23 cellular contexts compared by ENCODE assay signal in the genomic region with DNA sequence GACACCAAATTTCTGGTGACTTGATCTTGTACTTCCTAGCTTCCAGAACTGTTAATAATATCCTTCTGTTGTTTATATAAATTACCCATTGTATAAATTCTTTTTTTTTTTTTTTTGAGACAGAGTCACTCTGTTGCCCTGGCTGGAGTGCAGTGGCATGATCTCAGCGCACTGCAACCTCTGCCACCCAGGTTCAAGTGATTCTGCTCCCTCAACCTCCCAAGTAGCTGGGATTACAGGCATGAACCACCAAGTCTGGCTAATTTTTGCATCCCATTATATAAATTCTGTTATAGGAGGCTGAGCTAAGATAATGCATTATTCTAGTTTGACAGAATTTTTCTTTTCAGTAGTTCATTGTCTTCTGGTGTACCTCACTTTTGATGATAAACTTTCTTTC.
A peak's percentile ranks its signal among the peaks of the same experiment; 100 is the strongest.
DNase-seq lines count a peak whose midpoint lies in the region; ATAC-seq and TF ChIP-seq lines count a peak whose summit lies in the region.
"Had no signal": no experiment of that assay in that cellular context is flagged by ENCODE, and none has a peak within 500 bp of the region (broad histone marks: within the 10 kb centered on the region; RNA-seq: fewer than 3 reads in every experiment).

No MANE protein-coding gene starts in this region.

- no peak overlapping the region for H3K23ac ChIP-seq in IMR-90 (ENCODE audit: low read depth, low read length)

- dilution Hi-C loops in IMR-90 (cut with HindIII; ENCODE audit: low sequenced_read_pairs, unreplicated experiment) = no loop called here

- H3K4ac ChIP-seq in IMR-90 (ENCODE audit: low read depth, low read length) = peak overlapping the region; percentile 50; the same call in 1 of the 2 replicates

- no peaks in the 10 kb centered on the region for H3K79me1 ChIP-seq in IMR-90 (ENCODE audit: low read depth in 1 of 2, low read length in 2 of 2)

- no peaks in the 10 kb centered on the region for H3K36me3 ChIP-seq in ACC112 (ENCODE audit: insufficient read depth, low read length)
- H3K36me3 ChIP-seq in IMR-90 (ENCODE audit: control insufficient read depth, insufficient read depth, low read length) = no peaks in the 10 kb centered on the region
- H3K36me3 ChIP-seq in SJSA1 = no peaks in the 10 kb centered on the region
- no peaks in the 10 kb centered on the region for H3K36me3 ChIP-seq in right atrium auricular region
- H3K36me3 ChIP-seq: BE2C; BLaER1 treated with 17β-estradiol and CSF1 and Interleukin-3, amounts not matched to agents 10 nM and 100 nM had no signal

- whole genome bisulfite sequencing in IMR-90 (ENCODE audit: extremely low coverage in 2 of 2, insufficient read length in 1 of 2), 2 experiments = no CpG with 5 or more reads among the region's 1 CpG

- TF ChIP-seq POLR2A in IMR-90 (IDR thresholded peaks at IDR 0.05; ENCODE audit: low read depth, low read length) = no peak

- H2AK9ac ChIP-seq in IMR-90 (replicated peaks; ENCODE audit: low read depth, low read length, poor library complexity) = no peak overlapping the region

- no peaks in the 10 kb centered on the region for H3K4me1 Mint-ChIP-seq in memory B cell
- H3K4me1 Mint-ChIP-seq: CD8-positive, alpha-beta memory T cell had no signal

- in situ Hi-C loops in IMR-90 (cut with MboI; ENCODE audit: low sequenced_read_pairs) = no loop called here

- H2BK5ac ChIP-seq in IMR-90 (ENCODE audit: low read depth, low read length, poor library complexity, severe bottlenecking) = no peak overlapping the region

- H3K56ac ChIP-seq in IMR-90 (ENCODE audit: extremely low read depth, insufficient read depth, low read length) = no peak overlapping the region

- POLR2A ChIA-PET in IMR-90 (lab: Charles Lee; ENCODE audit: unreplicated experiment) = interaction anchor here (0.6 kb wide), 1 partner anchor 457 kb away, joined by 4 read pairs; no protein-coding TSS in a partner anchor

- H3K9me3 ChIP-seq in IMR-90 (ENCODE audit: control insufficient read depth, insufficient read depth, low read length) = no peaks in the 10 kb centered on the region
- H3K9me3 ChIP-seq in SJSA1 (replicated peaks) = no peaks in the 10 kb centered on the region; the same call in 1 of the 2 replicates
- H3K9me3 ChIP-seq in right atrium auricular region = no peaks in the 10 kb centered on the region
- H3K9me3 ChIP-seq: BE2C had no signal

- no peaks in the 10 kb centered on the region for H4K20me1 ChIP-seq in IMR-90 (ENCODE audit: insufficient read depth, low read length)
- H4K20me1 ChIP-seq: BLaER1 treated with 17β-estradiol and CSF1 and Interleukin-3, amounts not matched to agents 10 nM and 100 nM had no signal

- H3K4me1 ChIP-seq in ACC112 (ENCODE audit: control insufficient read depth, insufficient read depth, low read length, unreplicated experiment) (peaks cover 18% of the 10 kb centered on the region), IMR-90 (ENCODE audit: control insufficient read depth, insufficient read depth, low read length) (peaks cover 2% of the 10 kb centered on the region), SJSA1 (replicated peaks) (peaks cover 29% of the 10 kb centered on the region), right atrium auricular region (no peaks in the 10 kb centered on the region)
- H3K4me1 ChIP-seq: BE2C had no signal

- intact Hi-C loops in IMR-90 (cut with micrococcal nuclease) = no loop called here

- H3K14ac ChIP-seq in IMR-90 (replicated peaks; ENCODE audit: low read depth, low read length) = no peak overlapping the region

- no peak overlapping the region for H3K4me3 ChIP-seq in ACC112 (ENCODE audit: low read depth, low read length)
- no peak overlapping the region for H3K4me3 ChIP-seq in IMR-90 (ENCODE audit: insufficient read depth, low read depth, low read length)
- H3K4me3 ChIP-seq in SJSA1 = no peak overlapping the region
- no peak overlapping the region for H3K4me3 ChIP-seq in right atrium auricular region
- H3K4me3 ChIP-seq: BLaER1 treated with 17β-estradiol and CSF1 and Interleukin-3, amounts not matched to agents 10 nM and 100 nM; GM12878; GM23248 had no signal

- H3K9me3 Mint-ChIP-seq in memory B cell = peaks cover 6% of the 10 kb centered on the region
- H3K9me3 Mint-ChIP-seq: CD4-positive, alpha-beta T cell had no signal

- TF ChIP-seq CTCF in IMR-90 (conservative IDR thresholded peaks at IDR 0.05; ENCODE audit: low read depth, low read length) = no peak
- TF ChIP-seq CTCF in omental fat pad (IDR thresholded peaks at IDR 0.05) = no peak
- TF ChIP-seq CTCF in right atrium auricular region (IDR thresholded peaks at IDR 0.05) = no peak

- H3K36me3 Mint-ChIP-seq in memory B cell = no peaks in the 10 kb centered on the region
- H3K36me3 Mint-ChIP-seq: CD14-positive monocyte had no signal

- no TSS peak for BruUV-seq in IMR-90 (replicated peaks; lab: Mats Ljungman, UMichigan)

- peak overlapping the region; percentile 31 for H3K27ac Mint-ChIP-seq in memory B cell
- H3K27ac Mint-ChIP-seq: CD14-positive monocyte; CD4-positive, alpha-beta T cell; CD8-positive, alpha-beta memory T cell had no signal

- H4K5ac ChIP-seq in IMR-90 (ENCODE audit: low read depth, low read length) = no peak overlapping the region

- H3K18ac ChIP-seq in IMR-90 (ENCODE audit: low read depth, low read length) = no peak overlapping the region

- ATAC-seq in IMR-90 (ENCODE audit: low read depth) (no peak), memory B cell (ENCODE audit: low read depth) (no peak), omental fat pad (ENCODE audit: low FRiP score) (no peak), GM21619 (IDR thresholded peaks at IDR 0.05; ENCODE audit: unreplicated experiment) (no peak)
- ATAC-seq: GM12878 had no signal

- DNase-seq in IMR-90 = no peak
- DNase-seq in SJSA1 (ENCODE audit: low read depth in 1 of 2, low spot score in 2 of 2) = peak; percentile 79
- no peak for DNase-seq in memory B cell (ENCODE audit: low spot score in 2 of 2)
- DNase-seq in omental fat pad (ENCODE audit: low spot score) = no peak
- DNase-seq in effector CD8-positive, alpha-beta T cell (lab: John Stamatoyannopoulos, UW) = no peak
- no peak for DNase-seq in right atrium auricular region (ENCODE audit: low spot score)
- DNase-seq: ACHN; AML-193; BE2C; CD4-positive, alpha-beta T cell; CD8-positive, alpha-beta memory T cell; DMS 273 treated with DMSO at 0.1 percent for 48 hours; DMS79; EL; GDM1; GM23248; H7; HCEC 1CT had no signal

- 0 out of 4 replicates have a peak overlapping the region, but pooled peaks of 1 of the 2 experiments have one; percentile 40 for H4K8ac ChIP-seq in IMR-90 (ENCODE audit: low read depth in 2 of 2, low read length in 2 of 2)

- no peak overlapping the region for H3K4me2 ChIP-seq in IMR-90 (ENCODE audit: low read depth, low read length)
- H3K4me2 ChIP-seq: BLaER1 treated with 17β-estradiol and CSF1 and Interleukin-3, amounts not matched to agents 10 nM and 100 nM had no signal

- no peak for TF ChIP-seq RAD21 in IMR-90 (IDR thresholded peaks at IDR 0.05; ENCODE audit: low read length)

- H3K9ac ChIP-seq in IMR-90 (ENCODE audit: low read depth, low read length) = no peak overlapping the region
- H3K9ac ChIP-seq: BLaER1 treated with 17β-estradiol and CSF1 and Interleukin-3, amounts not matched to agents 10 nM and 100 nM; GM23248 had no signal

- peak overlapping the region; percentile 76; the same call in 1 of the 2 replicates for H2BK20ac ChIP-seq in IMR-90 (ENCODE audit: low read depth, low read length)

- H2AK5ac ChIP-seq in IMR-90 (ENCODE audit: low read depth, low read length) = no peak overlapping the region

- H2AFZ ChIP-seq in ACC112 (ENCODE audit: low read length, unreplicated experiment) (peak overlapping the region; percentile 22), IMR-90 (replicated peaks; ENCODE audit: low read length, poor library complexity) (no peak overlapping the region)
- H2AFZ ChIP-seq: GM23248 had no signal

- CTCF ChIA-PET in IMR-90 (lab: Yijun Ruan, JAX) = interaction anchor here (0.6 kb wide), 1 partner anchor 251 kb away, joined by 5 read pairs; no protein-coding TSS in a partner anchor

- H3K9me1 ChIP-seq in IMR-90 (ENCODE audit: insufficient read depth, low read length) = no peaks in the 10 kb centered on the region; the same call in 1 of the 2 replicates

- peak overlapping the region; percentile 34; the same call in 1 of the 2 replicates for H2BK120ac ChIP-seq in IMR-90 (ENCODE audit: low read depth, low read length)

- H2BK15ac ChIP-seq in IMR-90 (ENCODE audit: low read depth, low read length) = no peak overlapping the region

- H3K79me2 ChIP-seq in ACC112 (ENCODE audit: control insufficient read depth, insufficient read depth, low read length, unreplicated experiment) = no peaks in the 10 kb centered on the region

- H3K27me3 ChIP-seq in ACC112 (ENCODE audit: insufficient read depth, low read length) (no peaks in the 10 kb centered on the region), IMR-90 (ENCODE audit: control insufficient read depth, insufficient read depth, low read length) (no peaks in the 10 kb centered on the region), SJSA1 (replicated peaks) (no peaks in the 10 kb centered on the region), right atrium auricular region (no peaks in the 10 kb centered on the region)
- H3K27me3 ChIP-seq: BE2C; BLaER1 treated with 17β-estradiol and CSF1 and Interleukin-3, amounts not matched to agents 10 nM and 100 nM had no signal

- H3K27me3 Mint-ChIP-seq in memory B cell = no peaks in the 10 kb centered on the region
- H3K27me3 Mint-ChIP-seq: CD4-positive, alpha-beta T cell had no signal

- H3K4me3 Mint-ChIP-seq in memory B cell = no peak overlapping the region
- H3K4me3 Mint-ChIP-seq: CD14-positive monocyte; CD4-positive, alpha-beta T cell; CD8-positive, alpha-beta memory T cell had no signal

- no peak overlapping the region for H4K91ac ChIP-seq in IMR-90 (ENCODE audit: insufficient read depth, low read depth, low read length)

- H3K27ac ChIP-seq in ACC112 (ENCODE audit: low read depth, low read length) (no peak overlapping the region), IMR-90 (ENCODE audit: insufficient read depth, low read length) (no peak overlapping the region), SJSA1 (peak overlapping the region; percentile 76), right atrium auricular region (no peak overlapping the region)
- H3K27ac ChIP-seq: GM23248 had no signal

TF ChIP-seq in IMR-90, 13 proteins besides CTCF, POLR2A, EP300 and RAD21 (continues in another document):
- TF ChIP-seq RFX5 (IDR thresholded peaks at IDR 0.05; ENCODE audit: low read depth, low read length) = no peak
- TF ChIP-seq BHLHE40 (IDR thresholded peaks at IDR 0.05; ENCODE audit: low read depth, low read length) = no peak
- no peak for TF ChIP-seq MAZ (IDR thresholded peaks at IDR 0.05; ENCODE audit: borderline replicate concordance, low read depth, low read length)
- TF ChIP-seq FOS (IDR thresholded peaks at IDR 0.05; ENCODE audit: low read depth, low read length) = no peak
- TF ChIP-seq, protein P1, sequence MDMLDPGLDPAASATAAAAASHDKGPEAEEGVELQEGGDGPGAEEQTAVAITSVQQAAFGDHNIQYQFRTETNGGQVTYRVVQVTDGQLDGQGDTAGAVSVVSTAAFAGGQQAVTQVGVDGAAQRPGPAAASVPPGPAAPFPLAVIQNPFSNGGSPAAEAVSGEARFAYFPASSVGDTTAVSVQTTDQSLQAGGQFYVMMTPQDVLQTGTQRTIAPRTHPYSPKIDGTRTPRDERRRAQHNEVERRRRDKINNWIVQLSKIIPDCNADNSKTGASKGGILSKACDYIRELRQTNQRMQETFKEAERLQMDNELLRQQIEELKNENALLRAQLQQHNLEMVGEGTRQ (IDR thresholded peaks at IDR 0.05; ENCODE audit: low read depth, low read length) = no peak
- TF ChIP-seq NFE2L2 (IDR thresholded peaks at IDR 0.05; ENCODE audit: low read depth, low read length) = no peak

Comparison
In these comparisons a context has a peak if more than half of its experiments do, and no peak if none do; other contexts are left out.
1. DNase-seq: peak in SJSA1 (2 of 2); none in IMR-90 (single experiment), memory B cell (0 of 2), omental fat pad (single experiment), effector CD8-positive, alpha-beta T cell (single experiment) and right atrium auricular region (single experiment).